In the genomic region with DNA sequence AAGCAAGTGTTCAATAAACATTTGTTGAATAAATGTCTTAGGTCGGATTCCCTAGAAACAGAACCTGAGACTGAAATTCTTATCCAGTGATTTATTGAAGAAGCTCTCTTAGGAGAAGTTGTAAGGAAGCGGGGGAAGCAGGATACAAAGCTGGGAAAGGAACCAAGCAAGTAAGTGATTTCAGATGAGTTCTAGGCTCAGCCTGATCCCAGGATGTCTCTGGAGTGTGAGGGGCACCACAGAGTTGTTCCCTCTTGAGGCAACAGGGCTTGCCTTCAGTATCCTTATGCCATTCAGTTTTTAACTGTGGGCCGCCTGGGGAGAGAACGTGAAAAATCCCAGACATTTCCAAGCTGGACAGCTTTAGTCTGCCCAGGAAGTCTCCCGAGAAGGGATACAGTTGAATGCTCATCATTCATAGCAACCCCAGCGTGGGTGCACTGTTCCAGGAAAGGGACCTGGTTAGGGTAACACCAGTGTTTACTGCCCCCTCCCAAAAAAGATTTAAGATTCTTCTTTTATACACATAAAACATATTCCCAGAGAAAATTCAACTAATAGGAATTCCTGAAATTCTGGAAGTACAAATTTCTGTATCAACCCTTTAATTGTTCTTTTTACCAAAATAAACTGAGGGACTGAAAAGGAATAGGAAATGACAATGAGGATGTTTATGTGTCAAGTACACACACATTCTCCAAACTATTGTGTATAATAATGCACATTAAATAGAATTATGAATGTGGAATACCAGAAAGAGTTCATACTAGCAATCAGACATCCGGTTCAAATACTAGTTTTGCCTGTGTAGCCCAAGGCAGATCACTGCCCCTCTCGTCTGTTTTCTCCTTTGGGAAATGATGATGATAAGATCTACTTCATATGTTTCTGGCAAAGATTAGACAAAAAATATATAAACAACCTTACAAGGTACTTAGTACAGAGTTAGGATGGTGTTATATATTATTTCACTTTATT, we compare ENCODE assay signal across 18 cellular contexts.
"Had no signal": no experiment of that assay in that cellular context is flagged by ENCODE, and none has a peak within 500 bp of the region (broad histone marks: within the 10 kb centered on the region; RNA-seq: fewer than 3 reads in every experiment).

No MANE protein-coding gene starts in this region.

- H3K4me3 ChIP-seq: cardiac muscle cell, esophagus squamous epithelium, lower lobe of right lung, right lobe of liver, smooth muscle cell, thoracic aorta, upper lobe of left lung had no signal

- H3K36me3 ChIP-seq: cardiac muscle cell, esophagus squamous epithelium, lower lobe of right lung, right lobe of liver, thoracic aorta, upper lobe of left lung had no signal

- FAIRE-seq: frontal cortex, TTC549 had no signal

- DNase-seq: activated CD4-positive, alpha-beta T cell treated with anti-CD3 and anti-CD28 coated beads, Interleukin-2, amount 50 U/mL, for 4 hours; activated gamma-delta T cell treated with Interleukin-2 at 50 U/mL for 16 hours; effector memory CD4-positive, alpha-beta T cell; esophagus squamous epithelium; hypothalamus; lower lobe of right lung; midbrain; nephron progenitor cell; right lobe of liver; stimulated activated CD4-positive, alpha-beta T cell treated with anti-CD3 and anti-CD28 coated beads, Interleukin-4, amount 100 ng/mL, for 1 hour; upper lobe of left lung had no signal

- ATAC-seq: activated naive CD4-positive, alpha-beta T cell treated with anti-CD3 and anti-CD28 coated beads, Interleukin-2, amount 50 U/mL, for 72 hours; lower lobe of right lung; right lobe of liver; stimulated activated effector memory CD8-positive, alpha-beta T cell treated with anti-CD3 and anti-CD28 coated beads, Interleukin-12 subunit alpha, Interleukin-12 subunit beta, amount 100 ng/mL, for 72 hours had no signal

- H3K4me1 ChIP-seq: esophagus squamous epithelium, lower lobe of right lung, right lobe of liver, upper lobe of left lung had no signal

- H3K9me3 ChIP-seq: esophagus squamous epithelium, lower lobe of right lung, right lobe of liver, thoracic aorta, upper lobe of left lung had no signal

- H3K27ac ChIP-seq: cardiac muscle cell, esophagus squamous epithelium, lower lobe of right lung, right lobe of liver, thoracic aorta, upper lobe of left lung had no signal

- H3K27me3 ChIP-seq: cardiac muscle cell, esophagus squamous epithelium, right lobe of liver, upper lobe of left lung had no signal
